ENCODE assay signal across 19 cellular contexts in the genomic region with DNA sequence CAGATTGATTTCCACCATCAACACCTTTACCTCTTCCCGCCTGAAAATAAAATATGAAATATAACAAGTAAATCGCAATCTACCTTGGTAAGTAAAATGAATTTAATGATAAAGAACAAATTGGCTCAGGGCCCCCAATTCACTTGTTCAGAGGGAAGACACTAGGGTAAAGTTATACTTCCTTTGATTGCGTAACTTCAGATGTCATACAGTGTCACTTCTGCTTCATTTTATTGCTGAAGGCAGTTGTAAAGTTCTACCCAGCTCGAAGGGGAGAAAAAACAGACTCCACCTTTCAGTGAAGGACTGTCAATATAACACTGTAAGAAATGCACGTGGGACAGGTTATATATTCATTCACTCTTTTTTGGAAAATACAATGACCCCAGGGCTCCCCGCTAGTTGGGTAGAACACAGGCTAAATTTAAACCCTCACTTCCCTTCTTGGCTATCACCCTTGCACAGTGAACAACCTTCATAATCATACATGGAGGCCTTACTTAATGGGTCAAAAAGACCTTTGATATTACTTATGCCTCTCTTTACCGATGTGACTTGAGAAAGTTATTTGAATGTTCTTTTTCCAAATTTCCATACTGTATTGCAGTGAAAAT.
DNase-seq lines count a peak whose midpoint lies in the region; ATAC-seq, FAIRE-seq and TF ChIP-seq lines count a peak whose summit lies in the region.
"Had no signal": no experiment of that assay in that cellular context is flagged by ENCODE, and none has a peak within 500 bp of the region (broad histone marks: within the 10 kb centered on the region; RNA-seq: fewer than 3 reads in every experiment).

No MANE protein-coding gene starts in this region.

- no peak overlapping the region for H3K4me3 Mint-ChIP-seq in WTC11
- H3K4me3 Mint-ChIP-seq: CD14-positive monocyte; T-helper 2 cell treated with Interferon-gamma antibody and Interleukin-4, amounts not matched to agents 5 μg/mL and 100 μg/mL, for 36 hours had no signal

- peaks cover 14% of the 10 kb centered on the region for H3K4me1 Mint-ChIP-seq in WTC11
- H3K4me1 Mint-ChIP-seq: CD14-positive monocyte had no signal

- ATAC-seq in K562 (peak; percentile 30), GM21528 (IDR thresholded peaks at IDR 0.05; ENCODE audit: low FRiP score, unreplicated experiment) (no peak), WTC11 (no peak)

- peaks cover 20 to 64% of the 10 kb centered on the region in 2 experiments for H3K4me1 ChIP-seq in K562 (replicated peaks in 1 of 2; ENCODE audit: control insufficient read depth in 2 of 2, insufficient read depth in 2 of 2, low read length in 2 of 2)

- BruUV-seq in K562 (replicated peaks; lab: Mats Ljungman, UMichigan) = no TSS peak

- no peaks in the 10 kb centered on the region for H3K27me3 ChIP-seq in K562 (ENCODE audit: control insufficient read depth in 2 of 2, insufficient read depth in 2 of 2, low read length in 2 of 2)
- H3K27me3 ChIP-seq: Peyer's patch had no signal

- H3K9me1 ChIP-seq in K562 (ENCODE audit: control insufficient read depth, insufficient read depth, low read length) = no peaks in the 10 kb centered on the region

- in situ Hi-C loops in K562 (cut with MboI) = loop anchor here (25.0 kb wide), 1 partner anchor 842 kb away; a partner anchor contains a TSS

- H3K4me2 ChIP-seq in K562 (ENCODE audit: insufficient read depth, low read length) = peak overlapping the region; percentile 36

- no peak overlapping the region for H3K27ac Mint-ChIP-seq in WTC11
- H3K27ac Mint-ChIP-seq: CD14-positive monocyte; T-helper 2 cell treated with Interferon-gamma antibody and Interleukin-4, amounts not matched to agents 5 μg/mL and 100 μg/mL, for 36 hours had no signal

- FAIRE-seq in K562 (lab: Jason Lieb, UNC) = peak; percentile 23
- FAIRE-seq: G401.6 had no signal

- H3K4me3 ChIP-seq in K562 = no peak overlapping the region
- H3K4me3 ChIP-seq: Peyer's patch had no signal

- no peaks in the 10 kb centered on the region for H3K9me3 Mint-ChIP-seq in WTC11

- H3K79me2 ChIP-seq in K562 (ENCODE audit: control insufficient read depth, insufficient read depth, low read length) = no peaks in the 10 kb centered on the region; the same call in 2 of the 3 replicates

- no peak for TF ChIP-seq EP300 in K562 (IDR thresholded peaks at IDR 0.05; ENCODE audit: low read length)

- H3K9me3 ChIP-seq in K562 (replicated peaks; ENCODE audit: control insufficient read depth, insufficient read depth, low read depth, low read length) = no peaks in the 10 kb centered on the region
- H3K9me3 ChIP-seq: Peyer's patch had no signal

- H4K20me1 ChIP-seq in K562 (replicated peaks; ENCODE audit: control insufficient read depth, insufficient read depth, low read length) = no peaks in the 10 kb centered on the region

- 13% methylated on average over 7 of the region's 7 CpGs for WGBS in K562 (ENCODE audit: insufficient coverage, low coverage, missing lambda C conversion rate)

- H3K27me3 Mint-ChIP-seq in WTC11 (ENCODE audit: low read depth) = no peaks in the 10 kb centered on the region

- H3K36me3 ChIP-seq in K562 (ENCODE audit: control insufficient read depth, insufficient read depth, low read length) = no peaks in the 10 kb centered on the region
- H3K36me3 ChIP-seq: Peyer's patch had no signal

- H3K27ac ChIP-seq in K562 (ENCODE audit: extremely low read depth, low read depth, low read length) = peak overlapping the region; percentile 75
- H3K27ac ChIP-seq: Peyer's patch had no signal

- CTCF ChIA-PET in K562 (lab: Yijun Ruan, JAX; ENCODE audit: low intra/inter-chr PET ratio) (no interaction called here), WTC11 (lab: Charles Lee) (no interaction called here)

- POLR2A ChIA-PET in K562 (lab: Yijun Ruan, JAX) = interaction anchor here (1.3 to 1.9 kb wide), 2 partner anchors 10 to 14 kb away, joined by 4 to 5 read pairs; no protein-coding TSS in a partner anchor
- POLR2A ChIA-PET in WTC11 (lab: Charles Lee) = no interaction called here

- no peak for TF ChIP-seq CTCF in K562 (IDR thresholded peaks at IDR 0.05 in 2 of 3, conservative IDR thresholded peaks at IDR 0.05 in 1 of 3; ENCODE audit: insufficient read depth in 2 of 3, low read depth in 1 of 3, low read length in 3 of 3)
- no peak for TF ChIP-seq CTCF in WTC11 (IDR thresholded peaks at IDR 0.05)

- H3K9ac ChIP-seq in K562 (ENCODE audit: insufficient read depth in 1 of 2, low read depth in 2 of 2, low read length in 2 of 2) = peak overlapping the region in 1 of 2 experiments; percentile 31; a peak in 1 of 4 replicates

- intact Hi-C loops in K562 (cut with micrococcal nuclease) = loop anchor here (1.0 to 5.0 kb wide), 2 partner anchors 8 to 342 kb away; no protein-coding TSS in a partner anchor

- no peaks in the 10 kb centered on the region for H3K36me3 Mint-ChIP-seq in WTC11
- H3K36me3 Mint-ChIP-seq: CD14-positive monocyte had no signal

- DNase-seq in SKM-1 (lab: John Stamatoyannopoulos, UW; ENCODE audit: unreplicated experiment) (peak; percentile 46), SKM-1 treated with dmso at 0.1 percent for 144 hours (lab: John Stamatoyannopoulos, UW; ENCODE audit: unreplicated experiment) (no peak), MV-4-11 (lab: John Stamatoyannopoulos, UW) (peak; percentile 83), K562 (ENCODE audit: extremely low read depth in 1 of 4, low spot score in 3 of 4) (peak in 2 of 4 experiments; percentile 23 to 61), DMS153 treated with DMSO at 0.1 percent for 48 hours (lab: John Stamatoyannopoulos, UW; ENCODE audit: unreplicated experiment) (no peak), NCI-H446 (lab: John Stamatoyannopoulos, UW) (no peak), WTC11 (ENCODE audit: low spot score) (no peak)
- DNase-seq: DMS79, MM.1S, NCI-H1436 treated with DMSO at 0.1 percent for 48 hours, NCI-H2081 treated with DMSO at 0.1 percent for 48 hours, NCI-H2227 treated with DMSO at 0.1 percent for 48 hours, Peyer's patch, Right ventricle myocardium superior, SW 1271 had no signal

- H2AFZ ChIP-seq in K562 (ENCODE audit: low read depth, low read length) = peak overlapping the region; percentile 88

- TF ChIP-seq RAD21 in K562 (CRISPR knock-in tag; conservative IDR thresholded peaks at IDR 0.05 in 1 of 2, IDR thresholded peaks at IDR 0.05 in 1 of 2) = no peak

- TF ChIP-seq POLR2A in K562 (conservative IDR thresholded peaks at IDR 0.05) = no peak

TF ChIP-seq in K562, 482 proteins besides CTCF, POLR2A, EP300 and RAD21 (continues in another document):
- TF ChIP-seq ILF3 (IDR thresholded peaks at IDR 0.05; ENCODE audit: borderline replicate concordance) = no peak
- TF ChIP-seq ZKSCAN8 (CRISPR knock-in tag; IDR thresholded peaks at IDR 0.05) = no peak
- no peak for TF ChIP-seq XRCC3 (IDR thresholded peaks at IDR 0.05)
- no peak for TF ChIP-seq BHLHE40 (IDR thresholded peaks at IDR 0.05; ENCODE audit: low read length)
- TF ChIP-seq SMAD1 (IDR thresholded peaks at IDR 0.05; ENCODE audit: low read depth, low read length, partially characterized antibody) = no peak
- no peak for TF ChIP-seq FOXM1 (IDR thresholded peaks at IDR 0.05; ENCODE audit: low read depth)
- TF ChIP-seq FOXM1 (CRISPR knock-in tag; IDR thresholded peaks at IDR 0.05; ENCODE audit: low read depth) = no peak
- TF ChIP-seq SOX6 (IDR thresholded peaks at IDR 0.05) = 0 out of 2 replicates have a peak, but pooled peaks have one; percentile 24
- no peak for TF ChIP-seq ETS2 (tag; IDR thresholded peaks at IDR 0.05; ENCODE audit: borderline replicate concordance, poor library complexity, severe bottlenecking)
- TF ChIP-seq MCM2 (IDR thresholded peaks at IDR 0.05; ENCODE audit: low read depth) = no peak
- TF ChIP-seq EWSR1 (IDR thresholded peaks at IDR 0.05; ENCODE audit: borderline replicate concordance, low read depth, partially characterized antibody) = no peak
- no peak for TF ChIP-seq TGIF2 (CRISPR knock-in tag; IDR thresholded peaks at IDR 0.05)
- TF ChIP-seq BDP1 (IDR thresholded peaks at IDR 0.05; ENCODE audit: insufficient read depth, insufficient read length) = no peak

TF ChIP-seq in WTC11, 78 proteins besides CTCF, POLR2A, EP300 and RAD21:
- no peak for TF ChIP-seq TEAD4 (CRISPR knock-in tag; IDR thresholded peaks at IDR 0.05)
- no peak for TF ChIP-seq ATF1 (CRISPR knock-in tag; IDR thresholded peaks at IDR 0.05)
TF ChIP-seq in WTC11: peak in this region for 0.

Comparison
In these comparisons a context has a peak if more than half of its experiments do, and no peak if none do; other contexts are left out.
1. DNase-seq: peak in SKM-1 (single experiment) and MV-4-11 (single experiment); none in SKM-1 treated with dmso at 0.1 percent for 144 hours (single experiment), DMS153 treated with DMSO at 0.1 percent for 48 hours (single experiment), NCI-H446 (0 of 2) and WTC11 (single experiment).